16 cellular contexts compared by ENCODE assay signal in genomic region chr9:114735732-114736131, GRCh38. TPM values are rescaled to one million over a fixed set of nuclear protein-coding genes. Genes with fewer than 3 reads are reported as not detected.
DNase-seq lines count a peak whose midpoint lies in the region; ATAC-seq and TF ChIP-seq lines count a peak whose summit lies in the region.
"Had no signal": no experiment of that assay in that cellular context is flagged by ENCODE, and none has a peak within 500 bp of the region (broad histone marks: within the 10 kb centered on the region; RNA-seq: fewer than 3 reads in every experiment).

No MANE protein-coding gene starts in this region.

- no peaks in the 10 kb centered on the region for H3K36me3 Mint-ChIP-seq in activated naive CD4-positive, alpha-beta T cell treated with anti-CD3 and anti-CD28 coated beads, Interleukin-2, amount 50 U/mL, for 24 hours
- no peaks in the 10 kb centered on the region for H3K36me3 Mint-ChIP-seq in T-helper 17 cell (ENCODE audit: low read depth)

- peaks cover 50% of the 10 kb centered on the region for H3K4me1 Mint-ChIP-seq in activated naive CD4-positive, alpha-beta T cell treated with anti-CD3 and anti-CD28 coated beads, Interleukin-2, amount 50 U/mL, for 24 hours
- peaks cover 33% of the 10 kb centered on the region for H3K4me1 Mint-ChIP-seq in T-helper 17 cell
- H3K4me1 Mint-ChIP-seq: H9 had no signal

- H3K27ac Mint-ChIP-seq in activated naive CD4-positive, alpha-beta T cell treated with anti-CD3 and anti-CD28 coated beads, Interleukin-2, amount 50 U/mL, for 24 hours = peak overlapping the region; percentile 68
- peak overlapping the region; percentile 82 for H3K27ac Mint-ChIP-seq in T-helper 17 cell
- H3K27ac Mint-ChIP-seq: H9 had no signal

- ATAC-seq in T-helper 17 cell = no peak
- ATAC-seq in HG02678 (IDR thresholded peaks at IDR 0.05; ENCODE audit: unreplicated experiment) = no peak

- H3K4me3 Mint-ChIP-seq in activated naive CD4-positive, alpha-beta T cell treated with anti-CD3 and anti-CD28 coated beads, Interleukin-2, amount 50 U/mL, for 24 hours = no peak overlapping the region
- peak overlapping the region; percentile 52 for H3K4me3 Mint-ChIP-seq in T-helper 17 cell
- H3K4me3 Mint-ChIP-seq: H9 had no signal

- no peaks in the 10 kb centered on the region for H3K9me3 ChIP-seq in T-helper 17 cell (ENCODE audit: control insufficient read depth, low read length, poor library complexity, severe bottlenecking)
- H3K9me3 ChIP-seq: BE2C, uterus had no signal

- in situ Hi-C loops in GM13976 (cut with MboI; ENCODE audit: low sequenced_read_pairs, unreplicated experiment) = loop anchor here (10.0 kb wide), 1 partner anchor 51 kb away; the partner anchor contains the start of gene TEX48

- no peak for DNase-seq in activated naive CD4-positive, alpha-beta T cell treated with Interleukin-2 at 50 U/mL for 16 hours
- DNase-seq in T-helper 17 cell (no peak), epithelial cell of esophagus (ENCODE audit: low read depth) (peak; percentile 26), iPS-NIHi11 (ENCODE audit: low spot score) (no peak), T1000 (lab: John Stamatoyannopoulos, UW) (no peak), GM13976 (ENCODE audit: low spot score) (no peak)
- DNase-seq: activated CD4-positive, alpha-beta T cell treated with anti-CD3 and anti-CD28 coated beads, Interleukin-2, amount 50 U/mL, for 1 hour; BE2C; H9; kidney; NCI-H2081; uterus had no signal

- TF ChIP-seq CTCF in epithelial cell of esophagus (IDR thresholded peaks at IDR 0.05; ENCODE audit: insufficient read depth, low read depth, low read length, missing control alignments) (no peak), GM13976 (IDR thresholded peaks at IDR 0.05; ENCODE audit: borderline replicate concordance, control extremely low read depth, extremely low read depth, insufficient read depth, missing control alignments) (no peak)

- H3K27me3 Mint-ChIP-seq in activated naive CD4-positive, alpha-beta T cell treated with anti-CD3 and anti-CD28 coated beads, Interleukin-2, amount 50 U/mL, for 24 hours = no peaks in the 10 kb centered on the region
- no peaks in the 10 kb centered on the region for H3K27me3 Mint-ChIP-seq in T-helper 17 cell

- no peaks in the 10 kb centered on the region for H3K9me3 Mint-ChIP-seq in activated naive CD4-positive, alpha-beta T cell treated with anti-CD3 and anti-CD28 coated beads, Interleukin-2, amount 50 U/mL, for 24 hours
- H3K9me3 Mint-ChIP-seq: H9 had no signal

- no peak overlapping the region for H3K4me3 ChIP-seq in epithelial cell of esophagus (ENCODE audit: low read length)
- H3K4me3 ChIP-seq: uterus had no signal

RNA-seq across cellular contexts. Expression of gene TEX48, which starts 53.7 kb away (rescaled TPM):
- total RNA-seq in T-helper 17 cell = not detected
- total RNA-seq: G401, H9, kidney, pulmonary artery endothelial cell, uterus had no signal
